In the genomic region with DNA sequence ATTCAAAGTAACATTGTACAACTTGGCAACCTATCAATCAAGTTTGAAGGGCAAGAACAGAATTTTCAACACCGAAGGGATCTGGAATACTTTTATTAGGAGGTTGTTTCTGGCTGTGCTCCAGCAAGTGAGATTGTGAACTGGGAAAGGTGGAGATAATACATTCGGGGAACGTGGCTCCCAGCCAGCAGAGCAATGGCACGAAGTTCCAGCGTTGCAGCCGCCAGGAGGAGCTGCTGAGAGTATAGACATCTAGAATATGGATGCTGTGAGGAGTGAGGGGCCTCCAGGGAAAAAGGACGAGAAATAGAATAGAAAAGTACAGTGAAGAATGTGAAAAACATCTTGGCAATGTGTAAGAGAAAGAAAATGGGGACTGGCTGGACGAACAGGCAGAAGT, we compare ENCODE assay signal across 2 cellular contexts.
TF ChIP-seq lines count a peak whose summit lies in the region.

No MANE protein-coding gene starts in this region.

TF ChIP-seq in K562, 482 proteins besides CTCF, POLR2A, EP300 and RAD21:
- TF ChIP-seq ARHGAP35 (IDR thresholded peaks at IDR 0.05; ENCODE audit: partially characterized antibody) (no peak), NFIC (IDR thresholded peaks at IDR 0.05) (peak; percentile 74), SMC3 (conservative IDR thresholded peaks at IDR 0.05; ENCODE audit: insufficient read depth, low read depth, low read length) (0 out of 2 replicates have a peak, but pooled peaks have one; percentile 16), ZNF316 (IDR thresholded peaks at IDR 0.05) (no peak)
TF ChIP-seq in K562: peak in this region for 2.

TF ChIP-seq in GM12891, 5 proteins besides CTCF, POLR2A, EP300 and RAD21:
- TF ChIP-seq PAX5 (IDR thresholded peaks at IDR 0.05; ENCODE audit: insufficient read depth, low read length, severe bottlenecking) (no peak), POLR2AphosphoS5 (IDR thresholded peaks at IDR 0.05; ENCODE audit: low read depth, low read length) (no peak)
TF ChIP-seq in GM12891: peak in this region for 0.
